Comparison of ENCODE assay signal across 26 cellular contexts in the genomic region with DNA sequence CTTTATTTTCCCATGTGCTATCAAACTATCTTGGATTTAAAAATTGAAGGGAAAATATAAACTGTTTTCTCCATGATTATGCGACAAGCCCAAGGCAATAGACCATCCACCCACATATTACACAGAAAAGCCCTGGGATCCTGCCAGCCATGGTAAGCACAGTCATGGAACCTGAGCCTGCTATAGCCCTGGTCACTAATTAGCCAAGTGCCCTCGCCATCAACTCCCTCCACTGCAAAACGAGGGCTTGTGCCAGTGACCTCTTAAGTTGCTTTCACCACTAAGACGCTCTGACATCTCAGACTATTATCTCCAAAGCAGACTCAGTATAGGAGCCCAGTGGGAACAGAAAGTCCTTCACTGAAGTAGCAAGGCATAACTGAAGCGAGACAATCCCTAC.
DNase-seq lines count a peak whose midpoint lies in the region; TF ChIP-seq lines count a peak whose summit lies in the region.
"Had no signal": no experiment of that assay in that cellular context is flagged by ENCODE, and none has a peak within 500 bp of the region (broad histone marks: within the 10 kb centered on the region; RNA-seq: fewer than 3 reads in every experiment).

No MANE protein-coding gene starts in this region.

- peaks cover 0 to 23% (median 11%) of the 10 kb centered on the region in 5 experiments for H3K9me3 Mint-ChIP-seq in brain
- H3K9me3 Mint-ChIP-seq: CD8-positive, alpha-beta T cell had no signal

- H3K4me3 ChIP-seq in vagina, result no peak overlapping the region
- H3K4me3 ChIP-seq: A549, SJCRH30 had no signal

- H3K4me1 Mint-ChIP-seq in brain, result peaks cover 15% of the 10 kb centered on the region

- H3K36me3 ChIP-seq in vagina, result no peaks in the 10 kb centered on the region
- H3K36me3 ChIP-seq: SJCRH30 had no signal

- TF ChIP-seq CTCF in brain (conservative IDR thresholded peaks at IDR 0.05) (no peak), vagina (IDR thresholded peaks at IDR 0.05) (no peak)

- H3K27me3 Mint-ChIP-seq in brain, result no peaks in the 10 kb centered on the region

- no peaks in the 10 kb centered on the region for H3K9me3 ChIP-seq in vagina
- H3K9me3 ChIP-seq: A549, Caco-2, SJCRH30 had no signal

- H3K36me3 Mint-ChIP-seq in brain, result peaks cover 63% of the 10 kb centered on the region
- H3K36me3 Mint-ChIP-seq: CD8-positive, alpha-beta T cell had no signal

- no peak overlapping the region for H3K27ac ChIP-seq in vagina
- H3K27ac ChIP-seq: A549, C4-2B, SJCRH30 had no signal

- H3K27me3 ChIP-seq in vagina, result no peaks in the 10 kb centered on the region
- H3K27me3 ChIP-seq: SJCRH30 had no signal

- peak overlapping the region in 4 of 5 experiments; percentile 23 to 75 (median 62) for H3K27ac Mint-ChIP-seq in brain
- H3K27ac Mint-ChIP-seq: CD8-positive, alpha-beta T cell had no signal

- no peaks in the 10 kb centered on the region for H3K4me1 ChIP-seq in vagina
- H3K4me1 ChIP-seq: A549, Caco-2, SJCRH30 had no signal

- no peak for TF ChIP-seq POLR2A in vagina (IDR thresholded peaks at IDR 0.05)

- H3K4me3 Mint-ChIP-seq in brain, result peak overlapping the region in 2 of 5 experiments; percentile 0 to 32
- H3K4me3 Mint-ChIP-seq: CD8-positive, alpha-beta T cell had no signal

- intact Hi-C loops in vagina (cut with DNase I), result no loop called here

- DNase-seq in DMS79 (lab: John Stamatoyannopoulos, UW) (peak; percentile 16), NCI-H1092 (lab: John Stamatoyannopoulos, UW) (peak; percentile 67), renal cortical epithelial cell (ENCODE audit: low read depth) (peak; percentile 52), vagina (ENCODE audit: extremely low spot score in 2 of 2) (no peak), NCI-H82 (lab: John Stamatoyannopoulos, UW) (no peak), SKM-1 (lab: John Stamatoyannopoulos, UW; ENCODE audit: unreplicated experiment) (no peak), dedifferentiated amniotic fluid mesenchymal stem cell (ENCODE audit: extremely low spot score) (no peak)
- DNase-seq: AML-193; Caco-2; CD8-positive, alpha-beta T cell; DMS 273 treated with DMSO at 0.1 percent for 48 hours; GOT3; HCEC 1CT; KBM-7; MV-4-11; NCI-H2029; NCI-H2171; NCI-H226; NCI-H510A treated with DMSO at 0.1 percent for 48 hours; NCI-H748 treated with DMSO at 0.1 percent for 48 hours; NK-92 treated with Interleukin-12 subunit alpha and Interleukin-12 subunit beta, amount 100 ng/mL, for 24 hours; PC-3; SJCRH30 had no signal

Comparison
In these comparisons a context has a peak if more than half of its experiments do, and no peak if none do; other contexts are left out.
1. DNase-seq: peak in DMS79 (single experiment), NCI-H1092 (single experiment) and renal cortical epithelial cell (single experiment); none in vagina (0 of 2), NCI-H82 (single experiment), SKM-1 (single experiment) and dedifferentiated amniotic fluid mesenchymal stem cell (single experiment).